Comparison of ENCODE assay signal across 8 cellular contexts in the genomic region with DNA sequence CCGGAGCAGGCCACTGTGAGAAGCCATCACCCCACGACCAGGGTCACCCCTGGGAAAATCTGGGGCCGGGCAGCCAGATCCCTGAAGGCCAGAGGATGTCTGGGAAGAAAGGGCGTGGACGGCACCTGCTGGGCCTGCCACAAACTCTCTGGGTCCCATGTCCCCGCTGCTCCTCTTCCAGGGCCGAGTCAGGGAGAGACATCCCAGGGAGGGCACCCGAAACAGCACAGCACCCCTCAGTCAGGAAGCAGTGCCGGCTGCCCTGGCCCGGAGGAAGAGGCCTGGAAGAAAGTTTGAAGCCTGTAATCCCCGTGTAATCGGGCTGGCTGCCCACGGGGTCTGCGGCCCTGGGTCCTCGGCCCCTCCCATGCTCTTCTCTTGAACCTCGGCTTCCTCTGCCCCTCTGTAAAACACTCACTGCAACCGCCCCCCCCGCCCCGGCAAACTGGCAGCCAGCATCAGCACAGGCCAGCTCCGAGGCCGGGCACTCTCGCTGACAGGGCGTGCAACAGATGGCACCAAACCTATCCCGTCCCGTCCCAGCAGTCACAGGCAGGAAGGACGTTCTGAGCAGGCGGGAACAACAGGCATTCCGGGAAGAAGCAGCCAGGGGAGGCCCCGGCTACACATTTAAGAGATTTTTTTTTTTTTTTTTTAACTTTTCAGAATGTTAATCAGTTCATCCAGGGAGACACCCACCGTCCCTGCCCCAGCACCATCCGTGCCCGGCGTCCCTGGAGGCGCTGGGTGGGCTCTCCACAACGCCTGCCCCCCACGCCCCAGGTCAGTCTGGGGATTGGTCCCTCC.
A peak's percentile ranks its signal among the peaks of the same experiment; 100 is the strongest.
DNase-seq lines count a peak whose midpoint lies in the region; ATAC-seq lines count a peak whose summit lies in the region.

No MANE protein-coding gene starts in this region.

- H3K27ac ChIP-seq in epithelial cell of prostate: peak overlapping the region; percentile 90

- no peak for ATAC-seq in GM19452 (IDR thresholded peaks at IDR 0.05; ENCODE audit: unreplicated experiment)

- no peaks in the 10 kb centered on the region for H3K9me3 ChIP-seq in mucosa of stomach (ENCODE audit: control insufficient read depth, low read length)

- peak overlapping the region; percentile 71 for H3K4me3 ChIP-seq in mucosa of stomach (ENCODE audit: low read length)

- peak; percentile 7 for DNase-seq in DMS79 treated with DMSO at 0.1 percent for 48 hours (lab: John Stamatoyannopoulos, UW)
- no peak for DNase-seq in DMS79 (lab: John Stamatoyannopoulos, UW)
- peak; percentile 31 for DNase-seq in SW480 (ENCODE audit: low spot score)
- no peak for DNase-seq in epithelial cell of prostate (ENCODE audit: low read depth, low spot score)
- DNase-seq in NCI-H1048 (lab: John Stamatoyannopoulos, UW): no peak
- no peak for DNase-seq in NCI-H2107 (lab: John Stamatoyannopoulos, UW)

- peaks cover 5% of the 10 kb centered on the region for H3K36me3 ChIP-seq in mucosa of stomach (ENCODE audit: control insufficient read depth, insufficient read depth, low read length)

- H3K9ac ChIP-seq in mucosa of stomach (ENCODE audit: low read length): peak overlapping the region; percentile 87

- H3K27me3 ChIP-seq in mucosa of stomach (ENCODE audit: control insufficient read depth, insufficient read depth, low read length): no peaks in the 10 kb centered on the region

- peaks cover 31% of the 10 kb centered on the region for H3K4me1 ChIP-seq in mucosa of stomach (ENCODE audit: control insufficient read depth, insufficient read depth, low read length)

Comparison
In these comparisons a context has a peak if more than half of its experiments do, and no peak if none do; other contexts are left out.
1. DNase-seq: peak in DMS79 treated with DMSO at 0.1 percent for 48 hours (single experiment) and SW480 (single experiment); none in DMS79 (single experiment), epithelial cell of prostate (single experiment), NCI-H1048 (single experiment) and NCI-H2107 (single experiment).